Comparison of ENCODE assay signal across 1 cellular context in genomic region chr5:969421-969839, GRCh38.
TF ChIP-seq lines count a peak whose summit lies in the region.

No MANE protein-coding gene starts in this region.

TF ChIP-seq in IMR-90, 13 proteins besides CTCF, POLR2A, EP300 and RAD21 (continued from another document):
- TF ChIP-seq ELK1 (IDR thresholded peaks at IDR 0.05; ENCODE audit: borderline replicate concordance, low read depth, low read length) (no peak), USF2 (IDR thresholded peaks at IDR 0.05; ENCODE audit: low read depth, low read length) (no peak)
